1 cellular context compared by ENCODE assay signal in genomic region chr20:20895537-20895936, GRCh38.
TF ChIP-seq lines count a peak whose summit lies in the region.

No MANE protein-coding gene starts in this region.

TF ChIP-seq in HepG2, 621 proteins besides CTCF, POLR2A, EP300 and RAD21 (continued from another document and continues in another):
- TF ChIP-seq HBP1 (CRISPR knock-in tag; IDR thresholded peaks at IDR 0.05; ENCODE audit: low read depth) = no peak
- no peak for TF ChIP-seq AKNA (CRISPR knock-in tag; IDR thresholded peaks at IDR 0.05; ENCODE audit: borderline replicate concordance)
- TF ChIP-seq MAFK (conservative IDR thresholded peaks at IDR 0.05 in 1 of 2, IDR thresholded peaks at IDR 0.05 in 1 of 2; ENCODE audit: low read length in 2 of 2) = no peak
- TF ChIP-seq NCOR1 (IDR thresholded peaks at IDR 0.05; ENCODE audit: borderline replicate concordance, low read length) = peak; percentile 50; the same call in 1 of the 2 replicates
- TF ChIP-seq CBX5 (CRISPR knock-in tag; IDR thresholded peaks at IDR 0.05; ENCODE audit: borderline replicate concordance) = no peak
- TF ChIP-seq TOE1 (CRISPR knock-in tag; IDR thresholded peaks at IDR 0.05) = no peak
- TF ChIP-seq TAF1 (CRISPR knock-in tag; IDR thresholded peaks at IDR 0.05) = 0 out of 2 replicates have a peak, but pooled peaks have one; percentile 12
- TF ChIP-seq EHMT2 (IDR thresholded peaks at IDR 0.05; ENCODE audit: borderline replicate concordance, low read depth, low read length) = peak; percentile 34; the same call in 1 of the 2 replicates
- TF ChIP-seq GMEB2 (CRISPR knock-in tag; IDR thresholded peaks at IDR 0.05; ENCODE audit: low read depth) = no peak
- no peak for TF ChIP-seq DMAP1 (CRISPR knock-in tag; IDR thresholded peaks at IDR 0.05)
- 0 out of 2 replicates have a peak, but pooled peaks have one; percentile 17 for TF ChIP-seq HDAC2 (CRISPR knock-in tag; IDR thresholded peaks at IDR 0.05)
- no peak for TF ChIP-seq PATZ1 (CRISPR knock-in tag; IDR thresholded peaks at IDR 0.05)
- no peak for TF ChIP-seq ZNF564 (CRISPR knock-in tag; IDR thresholded peaks at IDR 0.05)
- no peak for TF ChIP-seq FOXP1 (IDR thresholded peaks at IDR 0.05)
- TF ChIP-seq FOXP1 (CRISPR knock-in tag; IDR thresholded peaks at IDR 0.05) = no peak
- TF ChIP-seq PHF21A (CRISPR knock-in tag; IDR thresholded peaks at IDR 0.05) = peak; percentile 65
- TF ChIP-seq CHD4 (IDR thresholded peaks at IDR 0.05; ENCODE audit: borderline replicate concordance, low read length) = no peak
- no peak for TF ChIP-seq ZNF232 (CRISPR knock-in tag; IDR thresholded peaks at IDR 0.05; ENCODE audit: borderline replicate concordance)
- no peak for TF ChIP-seq ZBTB8A (CRISPR knock-in tag; IDR thresholded peaks at IDR 0.05; ENCODE audit: borderline replicate concordance, low read depth)
- TF ChIP-seq ZNF276 (CRISPR knock-in tag; IDR thresholded peaks at IDR 0.05; ENCODE audit: low read depth) = no peak
- TF ChIP-seq BCL6 (CRISPR knock-in tag; IDR thresholded peaks at IDR 0.05) = peak; percentile 47; the same call in 1 of the 2 replicates
- TF ChIP-seq ZNF547 (CRISPR knock-in tag; IDR thresholded peaks at IDR 0.05) = no peak
- TF ChIP-seq GTF3A (CRISPR knock-in tag; conservative IDR thresholded peaks at IDR 0.05) = no peak
- no peak for TF ChIP-seq NFE2 (CRISPR knock-in tag; IDR thresholded peaks at IDR 0.05)
- TF ChIP-seq ZBTB7A (CRISPR knock-in tag; IDR thresholded peaks at IDR 0.05) = no peak
- TF ChIP-seq ZSCAN5A (CRISPR knock-in tag; IDR thresholded peaks at IDR 0.05; ENCODE audit: borderline replicate concordance) = 0 out of 2 replicates have a peak, but pooled peaks have one; percentile 36
- TF ChIP-seq ZNF264 (CRISPR knock-in tag; IDR thresholded peaks at IDR 0.05) = no peak
- peak; percentile 66 for TF ChIP-seq NFYC (CRISPR knock-in tag; IDR thresholded peaks at IDR 0.05)
- no peak for TF ChIP-seq JUN (CRISPR knock-in tag; IDR thresholded peaks at IDR 0.05)
- TF ChIP-seq SOX5 (CRISPR knock-in tag; IDR thresholded peaks at IDR 0.05; ENCODE audit: borderline replicate concordance) = 0 out of 2 replicates have a peak, but pooled peaks have one; percentile 51
- no peak for TF ChIP-seq ZNF484 (CRISPR knock-in tag; IDR thresholded peaks at IDR 0.05; ENCODE audit: borderline replicate concordance, low read depth)
- TF ChIP-seq ZNF652 (CRISPR knock-in tag; IDR thresholded peaks at IDR 0.05; ENCODE audit: borderline replicate concordance, low read depth) = peak; percentile 47; the same call in 1 of the 2 replicates
- TF ChIP-seq ZC3H4 (CRISPR knock-in tag; IDR thresholded peaks at IDR 0.05; ENCODE audit: borderline replicate concordance) = no peak
- TF ChIP-seq ZBTB34 (CRISPR knock-in tag; IDR thresholded peaks at IDR 0.05) = 0 out of 2 replicates have a peak, but pooled peaks have one; percentile 34
- peak; percentile 52; the same call in 1 of the 2 replicates for TF ChIP-seq HNF4G (IDR thresholded peaks at IDR 0.05; ENCODE audit: borderline replicate concordance, low read depth, low read length)
- TF ChIP-seq HNF4G (CRISPR knock-in tag; IDR thresholded peaks at IDR 0.05; ENCODE audit: borderline replicate concordance, low read depth) = no peak
- no peak for TF ChIP-seq CREBL2 (CRISPR knock-in tag; IDR thresholded peaks at IDR 0.05; ENCODE audit: borderline replicate concordance)
- 0 out of 2 replicates have a peak, but pooled peaks have one; percentile 22 for TF ChIP-seq HNF1A (IDR thresholded peaks at IDR 0.05; ENCODE audit: low read depth)
- peak; percentile 56; the same call in 1 of the 2 replicates for TF ChIP-seq HNF1A (CRISPR knock-in tag; IDR thresholded peaks at IDR 0.05; ENCODE audit: borderline replicate concordance)
- peak; percentile 32; the same call in 1 of the 2 replicates for TF ChIP-seq HNF4A (CRISPR knock-in tag; IDR thresholded peaks at IDR 0.05)
- no peak for TF ChIP-seq SOX6 (IDR thresholded peaks at IDR 0.05)
- peak; percentile 62 for TF ChIP-seq SOX6 (CRISPR knock-in tag; IDR thresholded peaks at IDR 0.05)
- TF ChIP-seq TSC22D2 (CRISPR knock-in tag; IDR thresholded peaks at IDR 0.05; ENCODE audit: borderline replicate concordance) = no peak
- no peak for TF ChIP-seq SP2 (CRISPR knock-in tag; IDR thresholded peaks at IDR 0.05)
- TF ChIP-seq TBX2 (CRISPR knock-in tag; IDR thresholded peaks at IDR 0.05; ENCODE audit: borderline replicate concordance) = peak; percentile 13; the same call in 1 of the 2 replicates
